1 cellular context compared by ENCODE assay signal in the genomic region with DNA sequence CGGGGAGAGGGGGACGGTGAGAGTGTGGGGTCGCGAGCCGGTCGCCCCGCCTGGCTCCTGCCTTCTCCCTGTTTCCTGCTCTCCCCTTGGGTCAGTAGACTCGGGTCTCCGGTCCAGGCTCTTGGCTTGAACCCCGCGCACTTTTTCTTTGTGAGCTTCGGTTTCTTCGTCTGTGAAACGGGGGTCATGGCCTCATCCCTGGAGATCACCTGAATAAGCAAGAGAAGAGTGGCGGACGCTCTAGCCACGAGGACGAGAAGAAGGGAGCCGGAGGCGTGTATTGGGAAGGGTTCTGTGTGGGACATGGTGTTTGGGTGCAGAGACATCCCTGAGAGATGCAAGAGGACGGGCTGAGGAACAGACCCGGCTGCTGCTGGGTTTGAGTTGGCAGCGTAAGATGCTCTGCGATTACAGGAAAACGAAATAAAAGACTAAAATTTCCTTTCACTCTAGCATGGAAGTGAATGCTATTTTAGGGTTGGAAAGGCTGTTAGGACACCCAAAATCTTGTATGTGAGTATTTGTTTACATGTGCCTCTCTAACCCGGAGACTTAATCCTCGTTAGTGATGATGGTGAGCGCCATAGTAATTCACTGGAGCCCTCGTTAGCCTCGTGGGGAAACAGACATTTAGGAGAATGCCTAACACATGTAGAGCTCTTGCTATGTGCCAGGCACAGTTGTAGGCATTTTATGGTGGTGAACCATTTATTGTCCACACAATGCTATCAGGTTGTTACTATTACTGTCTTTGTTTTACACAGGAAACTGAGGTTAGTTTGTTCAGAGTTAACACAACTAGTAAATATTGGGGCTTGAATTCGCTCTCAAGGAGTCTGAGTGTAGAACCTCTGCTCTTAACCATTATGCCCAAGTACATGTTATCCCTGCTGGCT.
TF ChIP-seq lines count a peak whose summit lies in the region.

No MANE protein-coding gene starts in this region.

TF ChIP-seq in SK-N-SH, 30 proteins besides CTCF, POLR2A, EP300 and RAD21 (continued from another document):
- TF ChIP-seq MXI1 (IDR thresholded peaks at IDR 0.05; ENCODE audit: low read depth, low read length) (peak; percentile 49), MEF2A (IDR thresholded peaks at IDR 0.05; ENCODE audit: borderline replicate concordance, low read depth) (no peak), ZBTB33 (IDR thresholded peaks at IDR 0.05; ENCODE audit: borderline replicate concordance, low read depth) (no peak), RFX5 (IDR thresholded peaks at IDR 0.05; ENCODE audit: low read length) (no peak)
- TF ChIP-seq, protein P1, sequence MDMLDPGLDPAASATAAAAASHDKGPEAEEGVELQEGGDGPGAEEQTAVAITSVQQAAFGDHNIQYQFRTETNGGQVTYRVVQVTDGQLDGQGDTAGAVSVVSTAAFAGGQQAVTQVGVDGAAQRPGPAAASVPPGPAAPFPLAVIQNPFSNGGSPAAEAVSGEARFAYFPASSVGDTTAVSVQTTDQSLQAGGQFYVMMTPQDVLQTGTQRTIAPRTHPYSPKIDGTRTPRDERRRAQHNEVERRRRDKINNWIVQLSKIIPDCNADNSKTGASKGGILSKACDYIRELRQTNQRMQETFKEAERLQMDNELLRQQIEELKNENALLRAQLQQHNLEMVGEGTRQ (IDR thresholded peaks at IDR 0.05; ENCODE audit: borderline replicate concordance, low read depth, low read length): no peak
